ENCODE assay signal across 1 cellular context in the genomic region with DNA sequence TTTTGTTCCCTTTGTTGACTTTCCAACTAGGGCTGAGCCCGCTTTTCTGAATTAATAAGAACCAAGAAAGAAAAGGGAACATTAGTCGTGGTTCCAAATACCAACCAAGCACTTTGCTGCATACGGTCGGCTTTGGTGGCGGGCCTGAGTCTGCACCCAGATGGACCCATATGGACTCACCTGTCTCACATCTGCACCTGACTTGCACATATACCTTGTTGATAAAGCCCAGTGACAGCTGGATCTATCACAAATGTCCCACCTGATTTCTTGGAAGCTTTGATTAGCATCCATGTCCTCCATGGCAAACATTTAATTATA.
TF ChIP-seq lines count a peak whose summit lies in the region.

No MANE protein-coding gene starts in this region.

TF ChIP-seq in HCT116, 20 proteins besides CTCF, POLR2A, EP300 and RAD21:
- TF ChIP-seq CEBPB (IDR thresholded peaks at IDR 0.05; ENCODE audit: low read depth), result no peak
- TF ChIP-seq ELF1 (IDR thresholded peaks at IDR 0.05; ENCODE audit: borderline replicate concordance, low read depth), result 0 out of 2 replicates have a peak, but pooled peaks have one; percentile 6
- no peak for TF ChIP-seq CBX3 (IDR thresholded peaks at IDR 0.05; ENCODE audit: low read depth)
- TF ChIP-seq, protein P1, sequence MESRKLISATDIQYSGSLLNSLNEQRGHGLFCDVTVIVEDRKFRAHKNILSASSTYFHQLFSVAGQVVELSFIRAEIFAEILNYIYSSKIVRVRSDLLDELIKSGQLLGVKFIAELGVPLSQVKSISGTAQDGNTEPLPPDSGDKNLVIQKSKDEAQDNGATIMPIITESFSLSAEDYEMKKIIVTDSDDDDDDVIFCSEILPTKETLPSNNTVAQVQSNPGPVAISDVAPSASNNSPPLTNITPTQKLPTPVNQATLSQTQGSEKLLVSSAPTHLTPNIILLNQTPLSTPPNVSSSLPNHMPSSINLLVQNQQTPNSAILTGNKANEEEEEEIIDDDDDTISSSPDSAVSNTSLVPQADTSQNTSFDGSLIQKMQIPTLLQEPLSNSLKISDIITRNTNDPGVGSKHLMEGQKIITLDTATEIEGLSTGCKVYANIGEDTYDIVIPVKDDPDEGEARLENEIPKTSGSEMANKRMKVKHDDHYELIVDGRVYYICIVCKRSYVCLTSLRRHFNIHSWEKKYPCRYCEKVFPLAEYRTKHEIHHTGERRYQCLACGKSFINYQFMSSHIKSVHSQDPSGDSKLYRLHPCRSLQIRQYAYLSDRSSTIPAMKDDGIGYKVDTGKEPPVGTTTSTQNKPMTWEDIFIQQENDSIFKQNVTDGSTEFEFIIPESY (IDR thresholded peaks at IDR 0.05; ENCODE audit: extremely low read depth, insufficient replicate concordance, low read length), result no peak
